Comparison of ENCODE assay signal across 25 cellular contexts in the genomic region with DNA sequence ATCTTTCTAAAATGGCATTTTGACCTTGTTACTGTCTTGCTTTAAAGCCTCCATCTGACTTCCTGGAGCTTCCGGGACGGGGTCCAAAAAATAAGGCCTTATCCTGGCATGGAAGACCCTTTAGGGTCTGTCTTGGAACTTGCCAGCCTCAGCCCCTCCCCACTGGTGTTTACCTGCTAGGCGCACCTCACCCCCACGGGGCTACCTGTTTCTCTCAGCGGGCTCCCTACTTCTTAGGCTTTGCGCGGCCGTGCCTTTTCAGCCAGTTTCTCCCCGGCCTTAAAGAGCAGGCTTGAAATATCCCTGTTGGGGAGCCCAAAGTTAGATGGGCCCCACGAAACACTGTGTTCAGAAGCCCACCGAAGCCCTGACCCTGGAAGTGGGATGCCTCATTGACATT. TPM values are rescaled to one million over a fixed set of nuclear protein-coding genes. Genes with fewer than 3 reads are reported as not detected.
DNase-seq lines count a peak whose midpoint lies in the region; ATAC-seq and TF ChIP-seq lines count a peak whose summit lies in the region.
"Had no signal": no experiment of that assay in that cellular context is flagged by ENCODE, and none has a peak within 500 bp of the region (broad histone marks: within the 10 kb centered on the region; RNA-seq: fewer than 3 reads in every experiment).

No MANE protein-coding gene starts in this region.

- H3K4me3 Mint-ChIP-seq in nephron = no peak overlapping the region
- no peak overlapping the region for H3K4me3 Mint-ChIP-seq in activated CD4-positive, alpha-beta T cell treated with anti-CD3 and anti-CD28 coated beads for 36 hours
- H3K4me3 Mint-ChIP-seq: CD4-positive, alpha-beta T cell; effector memory CD8-positive, alpha-beta T cell; mesothelial cell of epicardium; naive thymus-derived CD8-positive, alpha-beta T cell; stimulated activated naive B cell treated with anti-CD40 and anti-IgM and Interleukin-4, amounts not matched to agents 10 μg/mL and 1 μg/mL and 100 μg/mL, for 72 hours had no signal

- POLR2A ChIA-PET in activated CD4-positive, alpha-beta T cell treated with anti-CD3 and anti-CD28 coated beads for 36 hours (lab: Charles Lee) = no interaction called here

- H3K36me3 Mint-ChIP-seq in nephron (ENCODE audit: low read depth) = no peaks in the 10 kb centered on the region
- H3K36me3 Mint-ChIP-seq in activated CD4-positive, alpha-beta T cell treated with anti-CD3 and anti-CD28 coated beads for 36 hours (ENCODE audit: low read depth) = no peaks in the 10 kb centered on the region
- H3K36me3 Mint-ChIP-seq: mesothelial cell of epicardium; naive thymus-derived CD8-positive, alpha-beta T cell had no signal

- CTCF ChIA-PET in activated CD4-positive, alpha-beta T cell treated with anti-CD3 and anti-CD28 coated beads for 36 hours (lab: Charles Lee) = no interaction called here

- H3K4me3 ChIP-seq in coronary artery = no peak overlapping the region
- H3K4me3 ChIP-seq in vagina = no peak overlapping the region
- H3K4me3 ChIP-seq: ovary had no signal

- H3K27ac ChIP-seq in coronary artery (no peak overlapping the region), vagina (peak overlapping the region; percentile 48)
- H3K27ac ChIP-seq: brain microvascular endothelial cell, HL-60, KMS-11, ovary had no signal

- H3K9me3 Mint-ChIP-seq in nephron = no peaks in the 10 kb centered on the region
- H3K9me3 Mint-ChIP-seq in activated CD4-positive, alpha-beta T cell treated with anti-CD3 and anti-CD28 coated beads for 36 hours (ENCODE audit: low read depth) = no peaks in the 10 kb centered on the region
- H3K9me3 Mint-ChIP-seq: CD4-positive, alpha-beta T cell; effector memory CD8-positive, alpha-beta T cell; mesothelial cell of epicardium had no signal

- H3K9me3 ChIP-seq in vagina = no peaks in the 10 kb centered on the region
- H3K9me3 ChIP-seq: ovary had no signal

- H3K36me3 ChIP-seq in vagina = no peaks in the 10 kb centered on the region
- H3K36me3 ChIP-seq: ovary had no signal

- H3K27ac Mint-ChIP-seq in nephron = peak overlapping the region in 2 of 3 experiments; percentile 67 to 75
- H3K27ac Mint-ChIP-seq in activated CD4-positive, alpha-beta T cell treated with anti-CD3 and anti-CD28 coated beads for 36 hours = no peak overlapping the region
- H3K27ac Mint-ChIP-seq: CD4-positive, alpha-beta T cell; effector memory CD8-positive, alpha-beta T cell; stimulated activated naive B cell treated with anti-CD40 and anti-IgM and Interleukin-4, amounts not matched to agents 10 μg/mL and 1 μg/mL and 100 μg/mL, for 72 hours had no signal

- TF ChIP-seq CTCF in coronary artery (IDR thresholded peaks at IDR 0.05) (no peak), nephron (IDR thresholded peaks at IDR 0.05; ENCODE audit: unreplicated experiment in 3 of 3) (no peak), vagina (IDR thresholded peaks at IDR 0.05) (no peak)

- TF ChIP-seq POLR2A in vagina (IDR thresholded peaks at IDR 0.05) = no peak

- intact Hi-C loops in vagina (cut with DNase I) = no loop called here
- intact Hi-C loops in activated CD4-positive, alpha-beta T cell treated with anti-CD3 and anti-CD28 coated beads for 36 hours (cut with DNase I, micrococcal nuclease) = no loop called here

- peaks cover 26% of the 10 kb centered on the region for H3K4me1 ChIP-seq in vagina

- no peak for ATAC-seq in activated CD4-positive, alpha-beta T cell treated with anti-CD3 and anti-CD28 coated beads for 36 hours
- ATAC-seq: effector memory CD8-positive, alpha-beta T cell; esophagus mucosa; naive thymus-derived CD8-positive, alpha-beta T cell; stimulated activated naive B cell treated with anti-CD40 and anti-IgM and Interleukin-4, amounts not matched to agents 10 μg/mL and 1 μg/mL and 100 μg/mL, for 72 hours had no signal

- DNase-seq in activated CD8-positive, alpha-beta memory T cell treated with anti-CD3 and anti-CD28 coated beads, Interleukin-2, amount 50 U/mL, for 48 hours = peak; percentile 29
- DNase-seq in activated CD8-positive, alpha-beta memory T cell treated with anti-CD3 and anti-CD28 coated beads for 24 hours = no peak
- DNase-seq in coronary artery (ENCODE audit: low spot score) = peak; percentile 59
- DNase-seq in vagina (ENCODE audit: extremely low spot score in 2 of 2) = no peak
- no peak for DNase-seq in activated CD4-positive, alpha-beta T cell treated with anti-CD3 and anti-CD28 coated beads for 36 hours
- DNase-seq in cortex of kidney (lab: John Stamatoyannopoulos, UW) = no peak
- no peak for DNase-seq in HK-2 (ENCODE audit: unreplicated experiment)
- DNase-seq: activated CD4-positive, alpha-beta T cell treated with anti-CD3 and anti-CD28 coated beads for 4 hours; activated naive CD4-positive, alpha-beta T cell treated with Interleukin-2 at 50 U/mL for 16 hours; brain microvascular endothelial cell; CD4-positive, alpha-beta T cell; effector memory CD8-positive, alpha-beta T cell; foreskin fibroblast; NCI-H510A; NK-92 treated with Interleukin-12 subunit alpha and Interleukin-12 subunit beta, amount 100 ng/mL, for 24 hours; stimulated activated CD4-positive, alpha-beta T cell treated with anti-CD3 and anti-CD28 coated beads, Interleukin-12 subunit alpha, Interleukin-12 subunit beta, amount 100 ng/mL, for 4 hours; stimulated activated naive B cell treated with anti-CD40 and anti-IgM and Interleukin-4, amounts not matched to agents 10 μg/mL and 1 μg/mL and 100 μg/mL, for 72 hours had no signal

- H3K4me1 Mint-ChIP-seq in nephron = peaks cover 88% of the 10 kb centered on the region
- H3K4me1 Mint-ChIP-seq in activated CD4-positive, alpha-beta T cell treated with anti-CD3 and anti-CD28 coated beads for 36 hours = no peaks in the 10 kb centered on the region
- H3K4me1 Mint-ChIP-seq: naive thymus-derived CD8-positive, alpha-beta T cell had no signal

- no peaks in the 10 kb centered on the region for H3K27me3 ChIP-seq in vagina
- H3K27me3 ChIP-seq: brain microvascular endothelial cell, ovary had no signal

- H3K27me3 Mint-ChIP-seq in nephron (ENCODE audit: low read depth) = peaks cover 59% of the 10 kb centered on the region
- peaks cover 46% of the 10 kb centered on the region for H3K27me3 Mint-ChIP-seq in activated CD4-positive, alpha-beta T cell treated with anti-CD3 and anti-CD28 coated beads for 36 hours

RNA-seq across cellular contexts. Expression of a gene that starts 5.1 kb away (rescaled TPM):
- not detected for total RNA-seq in vagina
- not detected for total RNA-seq in activated CD4-positive, alpha-beta T cell treated with anti-CD3 and anti-CD28 coated beads for 36 hours
- total RNA-seq: CD4-positive, alpha-beta T cell; esophagus mucosa; naive thymus-derived CD8-positive, alpha-beta T cell; T-helper 2 cell treated with Interferon-gamma antibody and Interleukin-4, amounts not matched to agents 100 ng/mL and 5 ng/mL, for 36 hours had no signal

Comparison
In these comparisons a context has a peak if more than half of its experiments do, and no peak if none do; other contexts are left out.
1. DNase-seq: peak in activated CD8-positive, alpha-beta memory T cell treated with anti-CD3 and anti-CD28 coated beads, Interleukin-2, amount 50 U/mL, for 48 hours (single experiment) and coronary artery (single experiment); none in activated CD8-positive, alpha-beta memory T cell treated with anti-CD3 and anti-CD28 coated beads for 24 hours (single experiment), vagina (0 of 2), activated CD4-positive, alpha-beta T cell treated with anti-CD3 and anti-CD28 coated beads for 36 hours (single experiment), cortex of kidney (single experiment) and HK-2 (single experiment).